Comparison of ENCODE assay signal across 8 cellular contexts in genomic region chr20:50191065-50191565, GRCh38. TPM values are rescaled to one million over a fixed set of nuclear protein-coding genes. Genes with fewer than 3 reads are reported as not detected.
DNase-seq lines count a peak whose midpoint lies in the region; ATAC-seq and TF ChIP-seq lines count a peak whose summit lies in the region.

No MANE protein-coding gene starts in this region.

- ATAC-seq in GM18517 (IDR thresholded peaks at IDR 0.05; ENCODE audit: unreplicated experiment) (peak; percentile 21), HG03045 (IDR thresholded peaks at IDR 0.05; ENCODE audit: unreplicated experiment) (peak; percentile 20), HG03196 (IDR thresholded peaks at IDR 0.05; ENCODE audit: unreplicated experiment) (no peak)

- H3K27ac ChIP-seq in cardiac muscle cell = peak overlapping the region; percentile 87

- H3K9me3 ChIP-seq in cardiac muscle cell (ENCODE audit: low read depth) = no peaks in the 10 kb centered on the region

- peaks cover 8% of the 10 kb centered on the region for H3K4me1 ChIP-seq in cardiac muscle cell (ENCODE audit: low read depth)

- H3K36me3 ChIP-seq in cardiac muscle cell = no peaks in the 10 kb centered on the region

- H3K4me3 ChIP-seq in cardiac muscle cell = peak overlapping the region; percentile 83
- H3K4me3 ChIP-seq in retinal pigment epithelial cell (ENCODE audit: low read length) = peak overlapping the region; percentile 97

- peak; percentile 71 for DNase-seq in RPMI8226
- DNase-seq in activated naive CD4-positive, alpha-beta T cell treated with Interleukin-2 at 50 U/mL for 16 hours = peak; percentile 64
- no peak for DNase-seq in cardiac muscle cell (ENCODE audit: low read depth in 1 of 2, low spot score in 1 of 2)
- DNase-seq in retinal pigment epithelial cell (ENCODE audit: low read depth) = no peak
- DNase-seq in GM19240 (ENCODE audit: insufficient read length, low spot score) = no peak

- no peak for TF ChIP-seq CTCF in cardiac muscle cell (IDR thresholded peaks at IDR 0.05; ENCODE audit: low read depth, low read length)
- TF ChIP-seq CTCF in retinal pigment epithelial cell (conservative IDR thresholded peaks at IDR 0.05; ENCODE audit: low read depth, low read length) = no peak

- H3K27me3 ChIP-seq in cardiac muscle cell = no peaks in the 10 kb centered on the region

RNA-seq across cellular contexts. Expression of gene CEBPB, which starts 0.5 kb away (rescaled TPM):
- 18.2 and 22.0 TPM in 2 replicates for total RNA-seq in cardiac muscle cell
- 22.9 and 30.8 TPM in 2 replicates for polyA plus RNA-seq in cardiac muscle cell

RNA-seq across cellular contexts. Expression of gene PEDS1, which starts 37.6 kb away (rescaled TPM):
- 36.9 and 38.4 TPM in 2 replicates for total RNA-seq in cardiac muscle cell
- 37.2 and 43.9 TPM in 2 replicates for polyA plus RNA-seq in cardiac muscle cell

Comparison
In these comparisons a context has a peak if more than half of its experiments do, and no peak if none do; other contexts are left out.
1. DNase-seq: peak in RPMI8226 (single experiment) and activated naive CD4-positive, alpha-beta T cell treated with Interleukin-2 at 50 U/mL for 16 hours (single experiment); none in cardiac muscle cell (0 of 2), retinal pigment epithelial cell (single experiment) and GM19240 (single experiment).